Comparison of ENCODE assay signal across 9 cellular contexts in the genomic region with DNA sequence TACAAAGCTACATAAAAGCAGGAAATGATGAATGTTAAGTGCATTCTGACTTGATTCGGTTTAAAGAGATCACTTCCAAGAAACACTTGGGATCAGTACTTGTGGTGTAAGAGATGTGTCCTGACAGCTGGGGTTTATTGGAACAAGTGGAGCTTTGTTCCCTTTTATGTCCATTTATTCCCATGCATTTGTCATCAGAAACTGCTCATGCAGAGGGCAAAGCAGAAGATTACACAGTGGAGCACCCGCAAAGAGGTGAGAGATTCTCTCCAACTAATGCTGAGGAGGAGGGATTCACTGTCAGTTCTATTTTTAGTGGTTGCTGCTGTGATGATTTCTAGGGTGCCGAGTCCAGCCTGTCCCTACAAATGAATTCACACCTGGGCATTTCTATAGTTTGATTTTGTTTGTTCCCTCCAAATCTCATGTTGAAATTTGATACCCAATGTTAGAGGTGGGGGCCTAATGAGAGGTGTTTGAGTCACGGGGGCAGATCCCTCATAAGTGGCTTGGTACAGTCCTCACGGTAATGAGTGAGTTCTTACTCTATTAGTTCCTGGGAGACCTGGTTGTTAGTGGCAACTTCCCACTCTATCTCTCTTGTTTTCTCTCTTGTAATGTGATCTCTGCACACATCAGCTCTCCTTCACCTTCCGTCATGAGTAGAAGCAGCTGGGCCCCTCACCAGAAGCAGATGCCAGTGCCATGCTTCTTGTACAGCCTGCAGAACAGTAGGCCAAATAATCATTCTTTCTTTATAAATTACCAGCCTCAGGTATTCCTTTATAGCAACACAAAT.
DNase-seq lines count a peak whose midpoint lies in the region; ATAC-seq lines count a peak whose summit lies in the region.
"Had no signal": no experiment of that assay in that cellular context is flagged by ENCODE, and none has a peak within 500 bp of the region (broad histone marks: within the 10 kb centered on the region; RNA-seq: fewer than 3 reads in every experiment).

No MANE protein-coding gene starts in this region.

- no peak for ATAC-seq in GM21360 (IDR thresholded peaks at IDR 0.05; ENCODE audit: unreplicated experiment)
- ATAC-seq: effector memory CD8-positive, alpha-beta T cell had no signal

- peak; percentile 93 for DNase-seq in NCI-H1105 (lab: John Stamatoyannopoulos, UW)
- peak; percentile 97 to 99 for DNase-seq in NCI-H524 (lab: John Stamatoyannopoulos, UW)
- DNase-seq in epithelial cell of prostate (ENCODE audit: low read depth, low spot score) = peak; percentile 12
- DNase-seq in substantia nigra (lab: John Stamatoyannopoulos, UW) = peak in 11 of 49 donors; percentile 2 to 46 (median 9)
- DNase-seq in CD1c-positive myeloid dendritic cell (ENCODE audit: extremely low spot score) = no peak
- DNase-seq in activated gamma-delta T cell treated with Interleukin-2 at 50 U/mL for 16 hours = no peak
- DNase-seq: effector memory CD8-positive, alpha-beta T cell had no signal

- H3K27ac ChIP-seq in epithelial cell of prostate (no peak overlapping the region), substantia nigra (ENCODE audit: low read depth, low read length, poor library complexity, severe bottlenecking) (peak overlapping the region; percentile 81)
- H3K27ac ChIP-seq: skin epidermis had no signal

Comparison
In these comparisons a context has a peak if more than half of its experiments do, and no peak if none do; other contexts are left out.
1. DNase-seq: peak in NCI-H1105 (single experiment), NCI-H524 (2 of 2) and epithelial cell of prostate (single experiment); none in CD1c-positive myeloid dendritic cell (single experiment) and activated gamma-delta T cell treated with Interleukin-2 at 50 U/mL for 16 hours (single experiment).